ENCODE assay signal across 38 cellular contexts in the genomic region with DNA sequence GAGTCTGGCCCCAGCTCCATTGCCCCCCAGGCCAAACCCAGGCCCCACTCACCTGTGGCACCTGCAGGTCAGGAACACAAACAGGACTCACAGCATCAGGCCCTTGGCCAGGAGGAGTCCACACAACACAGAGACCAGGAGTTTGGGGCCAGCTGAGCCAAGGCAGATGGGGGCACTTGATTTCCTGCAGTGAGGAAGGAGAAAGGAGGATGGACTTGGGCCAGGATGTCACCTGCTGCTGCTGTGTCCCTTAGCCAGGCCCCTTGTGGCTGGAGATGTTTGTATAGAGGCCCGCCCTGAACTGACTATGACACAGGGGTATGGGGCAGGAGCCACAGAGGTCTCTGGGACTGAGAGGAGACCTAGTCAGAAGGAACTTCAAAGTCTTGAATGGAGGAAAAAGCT. TPM values are rescaled to one million over a fixed set of nuclear protein-coding genes. Genes with fewer than 3 reads are reported as not detected.
DNase-seq lines count a peak whose midpoint lies in the region; ATAC-seq and TF ChIP-seq lines count a peak whose summit lies in the region.
"Had no signal": no experiment of that assay in that cellular context is flagged by ENCODE, and none has a peak within 500 bp of the region (broad histone marks: within the 10 kb centered on the region; RNA-seq: fewer than 3 reads in every experiment).

No MANE protein-coding gene starts in this region.

- no peak overlapping the region for H3K9ac ChIP-seq in neuronal stem cell (ENCODE audit: low read depth, low read length, poor library complexity)

- DNase-seq in right atrium auricular region (ENCODE audit: low spot score) = peak; percentile 36
- no peak for DNase-seq in heart right ventricle
- DNase-seq in NCI-H69 (lab: John Stamatoyannopoulos, UW) = peak; percentile 12
- peak; percentile 82 for DNase-seq in esophagus muscularis mucosa (ENCODE audit: extremely low spot score)
- peak; percentile 56 to 77 for DNase-seq in vagina (ENCODE audit: extremely low spot score in 2 of 2)
- DNase-seq in neuronal stem cell (ENCODE audit: low spot score) = no peak
- DNase-seq: activated CD4-positive, alpha-beta T cell treated with anti-CD3 and anti-CD28 coated beads, Interleukin-2, amount 10 ng/mL, durations not matched to agents 7 days and 5 days; activated naive CD4-positive, alpha-beta T cell treated with anti-CD3 and anti-CD28 coated beads, Interleukin-2, amount 10 ng/mL, durations not matched to agents 7 days and 5 days; amygdala; Caco-2; DMS79 treated with DMSO at 0.1 percent for 48 hours; HFFc6; hippocampal formation; KBM-7; NCI-H1105 treated with DMSO at 0.1 percent for 48 hours; NCI-H2081 treated with DMSO at 0.1 percent for 48 hours; NCI-H345; NCI-H774; RPMI8226; SJCRH30; stimulated activated CD4-positive, alpha-beta T cell treated with anti-CD3 and anti-CD28 coated beads, Interleukin-15, amount 100 ng/mL, for 24 hours; stimulated activated CD4-positive, alpha-beta T cell treated with anti-CD3 and anti-CD28 coated beads, Interleukin-4, amount 100 ng/mL, for 4 hours; substantia nigra; T1000; WERI-Rb-1 had no signal

- H3K27me3 ChIP-seq in right atrium auricular region (no peaks in the 10 kb centered on the region), heart right ventricle (peaks cover 0 to 23% (median 6%) of the 10 kb centered on the region in 7 donors), esophagus muscularis mucosa (peaks cover 0 to 12% (median 0%) of the 10 kb centered on the region in 4 donors), vagina (no peaks in the 10 kb centered on the region), neuronal stem cell (ENCODE audit: control insufficient read depth in 3 of 3, insufficient read depth in 3 of 3, low read depth in 1 of 3, low read length in 3 of 3) (no peaks in the 10 kb centered on the region)
- H3K27me3 ChIP-seq: SJCRH30 had no signal

- no peak overlapping the region for H3K18ac ChIP-seq in neuronal stem cell (ENCODE audit: low read length)

- H3K4me3 ChIP-seq in right atrium auricular region = no peak overlapping the region
- no peak overlapping the region for H3K4me3 ChIP-seq in heart right ventricle
- H3K4me3 ChIP-seq in esophagus muscularis mucosa = no peak overlapping the region
- no peak overlapping the region for H3K4me3 ChIP-seq in vagina
- no peak overlapping the region for H3K4me3 ChIP-seq in neuronal stem cell (ENCODE audit: low read length in 2 of 2)
- H3K4me3 ChIP-seq: lung, SJCRH30 had no signal

- no peak overlapping the region for H4K8ac ChIP-seq in neuronal stem cell (ENCODE audit: low read depth, low read length)

- no peak overlapping the region for H2AFZ ChIP-seq in neuronal stem cell (ENCODE audit: low read length)

- intact Hi-C loops in heart right ventricle (cut with DNase I) = no loop called here
- intact Hi-C loops in esophagus muscularis mucosa (cut with DNase I) = no loop called here
- intact Hi-C loops in vagina (cut with DNase I) = no loop called here

- H4K91ac ChIP-seq in neuronal stem cell (ENCODE audit: low read depth, low read length, poor library complexity) = no peak overlapping the region

- H2BK5ac ChIP-seq in neuronal stem cell (ENCODE audit: low read length) = no peak overlapping the region

- no peak overlapping the region for H2BK120ac ChIP-seq in neuronal stem cell (ENCODE audit: low read depth, low read length)

- H2BK12ac ChIP-seq in neuronal stem cell (ENCODE audit: low read length) = no peak overlapping the region

- H3K23ac ChIP-seq in neuronal stem cell (ENCODE audit: low read depth, low read length, poor library complexity) = no peak overlapping the region

- no peak for ATAC-seq in heart right ventricle
- ATAC-seq in GM19324 (IDR thresholded peaks at IDR 0.05; ENCODE audit: low FRiP score, unreplicated experiment) = no peak
- no peak for ATAC-seq in GM21825 (IDR thresholded peaks at IDR 0.05; ENCODE audit: unreplicated experiment)
- ATAC-seq: natural killer cell treated with Interleukin-12 subunit alpha and Interleukin-12 subunit beta and Interleukin-15 and Interleukin-18, amount 100 ng/mL, for 72 hours had no signal

- H3K27ac ChIP-seq in right atrium auricular region = no peak overlapping the region
- H3K27ac ChIP-seq in heart right ventricle = no peak overlapping the region
- no peak overlapping the region for H3K27ac ChIP-seq in esophagus muscularis mucosa (replicated peaks in 1 of 4)
- no peak overlapping the region for H3K27ac ChIP-seq in vagina
- no peak overlapping the region for H3K27ac ChIP-seq in neuronal stem cell (replicated peaks; ENCODE audit: low read length)
- H3K27ac ChIP-seq: C4-2B, SJCRH30, WERI-Rb-1 had no signal

- no peak overlapping the region for H2BK15ac ChIP-seq in neuronal stem cell (ENCODE audit: low read length)

- no peak overlapping the region for H3K14ac ChIP-seq in neuronal stem cell (ENCODE audit: low read length)

- H3K36me3 ChIP-seq in right atrium auricular region (no peaks in the 10 kb centered on the region), heart right ventricle (no peaks in the 10 kb centered on the region), esophagus muscularis mucosa (no peaks in the 10 kb centered on the region), vagina (no peaks in the 10 kb centered on the region), neuronal stem cell (replicated peaks in 1 of 2; ENCODE audit: control insufficient read depth in 2 of 2, insufficient read depth in 2 of 2, low read length in 2 of 2) (peaks cover 0 to 2% of the 10 kb centered on the region in 2 donors)
- H3K36me3 ChIP-seq: SJCRH30, WERI-Rb-1 had no signal

- H3K4me1 ChIP-seq in right atrium auricular region (no peaks in the 10 kb centered on the region), heart right ventricle (no peaks in the 10 kb centered on the region), esophagus muscularis mucosa (no peaks in the 10 kb centered on the region), vagina (no peaks in the 10 kb centered on the region), neuronal stem cell (ENCODE audit: control insufficient read depth in 2 of 2, insufficient read depth in 1 of 2, low read depth in 1 of 2, low read length in 2 of 2) (no peaks in the 10 kb centered on the region)
- H3K4me1 ChIP-seq: Caco-2, SJCRH30 had no signal

- no peak overlapping the region for H3K4me2 ChIP-seq in neuronal stem cell (ENCODE audit: insufficient read depth, low read length, poor library complexity, severe bottlenecking)

- TF ChIP-seq CTCF in right atrium auricular region (IDR thresholded peaks at IDR 0.05) (no peak), heart right ventricle (IDR thresholded peaks at IDR 0.05) (no peak), esophagus muscularis mucosa (IDR thresholded peaks at IDR 0.05) (no peak), vagina (IDR thresholded peaks at IDR 0.05) (no peak)

- TF ChIP-seq POLR2A in esophagus muscularis mucosa (IDR thresholded peaks at IDR 0.05; ENCODE audit: low read depth) (no peak), vagina (IDR thresholded peaks at IDR 0.05) (no peak)

- H2AK5ac ChIP-seq in neuronal stem cell (ENCODE audit: low read depth, low read length) = no peak overlapping the region

- TF ChIP-seq EP300 in esophagus muscularis mucosa (IDR thresholded peaks at IDR 0.05) = no peak

- no peaks in the 10 kb centered on the region for H3K79me1 ChIP-seq in neuronal stem cell (ENCODE audit: low read depth, low read length)

- no peak overlapping the region for H3K4ac ChIP-seq in neuronal stem cell (ENCODE audit: low read length)

- WGBS in heart right ventricle, 2 donors = 76 to 83% methylated on average over 1 of the region's 1 CpG
- 100% methylated on average over 1 of the region's 1 CpG for WGBS in esophagus muscularis mucosa
- no CpG with 5 or more reads among the region's 1 CpG for WGBS in neuronal stem cell (ENCODE audit: extremely low coverage in 2 of 2, insufficient read length in 2 of 2, insufficient replicate concordance in 1 of 2), 2 donors

- H3K9me3 ChIP-seq in right atrium auricular region (no peaks in the 10 kb centered on the region), heart right ventricle (peaks cover 0 to 8% (median 2%) of the 10 kb centered on the region in 11 donors), esophagus muscularis mucosa (peaks cover 0 to 9% (median 2%) of the 10 kb centered on the region in 4 donors), vagina (no peaks in the 10 kb centered on the region), neuronal stem cell (replicated peaks in 1 of 2; ENCODE audit: control insufficient read depth in 2 of 2, insufficient read depth in 1 of 2, low read depth in 1 of 2, low read length in 2 of 2) (no peaks in the 10 kb centered on the region)
- H3K9me3 ChIP-seq: SJCRH30 had no signal

RNA-seq across cellular contexts. Expression of gene TREML2, which starts 8.6 kb away (rescaled TPM):
- total RNA-seq in right atrium auricular region = under 1 TPM in 1 of 2 donors, not detected in 1; 0.12 TPM
- total RNA-seq in heart right ventricle = under 1 TPM in 4 of 10 donors, not detected in 6; 0.10 to 0.38 (median 0.16) TPM
- under 1 TPM in 1 of 2 donors, not detected in 1; 0.01 TPM for polyA plus RNA-seq in heart right ventricle
- total RNA-seq in esophagus muscularis mucosa = under 1 TPM in 1 of 4 donors, not detected in 3; 0.66 TPM
- not detected for total RNA-seq in vagina
- 0.01 TPM for polyA plus RNA-seq in neuronal stem cell (2013, experiment 1 of 2)
- not detected for polyA plus RNA-seq in neuronal stem cell (2013, experiment 2 of 2)
- total RNA-seq: Caco-2, HFFc6, HT1080, M059J, osteoblast had no signal
- polyA plus RNA-seq: AG04450 had no signal

RNA-seq across cellular contexts. Expression of gene TREML4, which starts 18.6 kb away (rescaled TPM):
- total RNA-seq in right atrium auricular region (not detected), heart right ventricle (not detected), esophagus muscularis mucosa (not detected), vagina (not detected)
- under 1 TPM in 1 of 2 donors, not detected in 1; 0.04 TPM for polyA plus RNA-seq in heart right ventricle
- polyA plus RNA-seq in neuronal stem cell (2013, experiment 1 of 2) = not detected
- polyA plus RNA-seq in neuronal stem cell (2013, experiment 2 of 2) = not detected
- total RNA-seq: activated CD4-positive, alpha-beta T cell treated with anti-CD3 and anti-CD28 coated beads, Interleukin-2, amount 10 ng/mL, durations not matched to agents 7 days and 5 days; Caco-2; cerebellum; frontal cortex; H1; HFFc6; HT1080; M059J; mononuclear cell; natural killer cell treated with Interleukin-12 subunit alpha and Interleukin-12 subunit beta and Interleukin-15 and Interleukin-18, amount 100 ng/mL, for 72 hours; osteoblast had no signal
- polyA plus RNA-seq: AG04450, H1 had no signal

RNA-seq across cellular contexts. Expression of gene TREM2, which starts 46.6 kb away (rescaled TPM):
- total RNA-seq in right atrium auricular region (1 to 10 TPM; 1.6 to 7.0 TPM), heart right ventricle (1 to 10 TPM in 3 of 10 donors, under 1 TPM in 4, not detected in 3; 0.40 to 5.5 (median 1.00) TPM), esophagus muscularis mucosa (1 to 10 TPM; 1.6 to 1.8 (median 1.6) TPM), vagina (5.2 TPM)
- 1 to 10 TPM; 1.4 to 1.6 TPM for polyA plus RNA-seq in heart right ventricle
- polyA plus RNA-seq in neuronal stem cell (2013, experiment 1 of 2) = 0.07 TPM
- 0.04 TPM for polyA plus RNA-seq in neuronal stem cell (2013, experiment 2 of 2)
- total RNA-seq: activated CD4-positive, alpha-beta T cell treated with anti-CD3 and anti-CD28 coated beads, Interleukin-2, amount 10 ng/mL, durations not matched to agents 7 days and 5 days; Caco-2; H1; HFFc6; M059J; mononuclear cell; natural killer cell treated with Interleukin-12 subunit alpha and Interleukin-12 subunit beta and Interleukin-15 and Interleukin-18, amount 100 ng/mL, for 72 hours had no signal

RNA-seq across cellular contexts. Expression of gene TREML1, which starts 55.4 kb away (rescaled TPM):
- total RNA-seq in right atrium auricular region (not detected), heart right ventricle (under 1 TPM in 2 of 10 donors, not detected in 8; 0.33 to 0.39 TPM), esophagus muscularis mucosa (under 1 TPM in 1 of 4 donors, not detected in 3; 0.32 TPM), vagina (not detected)
- under 1 TPM in 1 of 2 donors, not detected in 1; 0.17 TPM for polyA plus RNA-seq in heart right ventricle
- not detected for polyA plus RNA-seq in neuronal stem cell (2013, experiment 1 of 2)
- not detected for polyA plus RNA-seq in neuronal stem cell (2013, experiment 2 of 2)
- total RNA-seq: activated CD4-positive, alpha-beta T cell treated with anti-CD3 and anti-CD28 coated beads, Interleukin-2, amount 10 ng/mL, durations not matched to agents 7 days and 5 days; Caco-2; cerebellum; H1; HFFc6; HT1080; M059J; natural killer cell treated with Interleukin-12 subunit alpha and Interleukin-12 subunit beta and Interleukin-15 and Interleukin-18, amount 100 ng/mL, for 72 hours; osteoblast; SJCRH30 had no signal
- polyA plus RNA-seq: AG04450 had no signal

Comparison
In these comparisons a context has a peak if more than half of its experiments do, and no peak if none do; other contexts are left out.
1. DNase-seq: peak in right atrium auricular region (single experiment), NCI-H69 (single experiment), esophagus muscularis mucosa (single experiment) and vagina (2 of 2); none in heart right ventricle (0 of 2) and neuronal stem cell (single experiment).